24 cellular contexts compared by ENCODE assay signal in the genomic region with DNA sequence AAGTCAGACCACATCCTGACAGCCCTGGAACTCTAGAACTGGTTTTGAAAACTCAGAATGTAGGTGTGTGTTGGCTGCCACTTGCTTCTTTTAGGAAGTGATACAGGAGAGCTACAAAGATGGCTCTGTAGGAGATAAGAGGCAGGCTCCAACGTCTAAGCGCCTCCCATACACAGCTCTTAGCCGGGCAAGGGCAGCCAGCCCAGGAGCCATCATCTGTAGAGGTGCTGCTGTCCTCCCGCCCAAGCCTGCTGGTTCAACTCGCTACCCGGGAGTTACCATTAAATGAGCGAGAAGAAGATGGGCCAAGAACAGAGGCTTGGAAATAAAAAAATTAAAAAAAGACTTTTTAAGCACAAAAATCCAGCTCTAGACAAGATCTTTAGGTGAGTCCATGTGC.
DNase-seq lines count a peak whose midpoint lies in the region; ATAC-seq, FAIRE-seq and TF ChIP-seq lines count a peak whose summit lies in the region.
"Had no signal": no experiment of that assay in that cellular context is flagged by ENCODE, and none has a peak within 500 bp of the region (broad histone marks: within the 10 kb centered on the region; RNA-seq: fewer than 3 reads in every experiment).

No MANE protein-coding gene starts in this region.

- no peak for TF ChIP-seq CTCF in left ventricle myocardium inferior (IDR thresholded peaks at IDR 0.05; ENCODE audit: borderline replicate concordance)
- no peak for TF ChIP-seq CTCF in RWPE2 (IDR thresholded peaks at IDR 0.05; ENCODE audit: poor library complexity, severe bottlenecking)
- no peak for TF ChIP-seq CTCF in kidney (IDR thresholded peaks at IDR 0.05; ENCODE audit: borderline replicate concordance, extremely low read depth, insufficient read depth)
- no peak for TF ChIP-seq CTCF in testis (IDR thresholded peaks at IDR 0.05)

- no peak for TF ChIP-seq POLR2A in testis (IDR thresholded peaks at IDR 0.05)

- DNase-seq in left cardiac atrium = peak; percentile 3
- DNase-seq in left ventricle myocardium inferior = no peak
- peak; percentile 51 for DNase-seq in RWPE2 (ENCODE audit: low spot score)
- DNase-seq in kidney = peak; percentile 15
- peak; percentile 11 for DNase-seq in testis
- no peak for DNase-seq in NCI-H774 (lab: John Stamatoyannopoulos, UW)
- no peak for DNase-seq in activated CD4-positive, alpha-beta T cell treated with anti-CD3 and anti-CD28 coated beads for 4 hours
- DNase-seq: AML-193, GM23248, HFFc6, MM.1S, NCI-H2029, NCI-H446 treated with DMSO at 0.1 percent for 48 hours, NCI-H526, SJCRH30 had no signal

- no peaks in the 10 kb centered on the region for H3K36me3 ChIP-seq in left ventricle myocardium inferior
- no peaks in the 10 kb centered on the region for H3K36me3 ChIP-seq in RWPE2 (ENCODE audit: low read depth)
- H3K36me3 ChIP-seq in kidney (ENCODE audit: control insufficient read depth in 1 of 2, insufficient read depth in 2 of 2, low read length in 2 of 2) = no peaks in the 10 kb centered on the region
- H3K36me3 ChIP-seq in testis (ENCODE audit: low read depth, missing control alignments) = no peaks in the 10 kb centered on the region
- H3K36me3 ChIP-seq: BLaER1 treated with 17β-estradiol and CSF1 and Interleukin-3, amounts not matched to agents 10 nM and 100 nM; HAP-1; SJCRH30 had no signal

- H3K4me3 ChIP-seq in left ventricle myocardium inferior (no peak overlapping the region), RWPE2 (ENCODE audit: severe bottlenecking) (no peak overlapping the region), kidney (ENCODE audit: low read length in 2 of 2) (no peak overlapping the region), testis (no peak overlapping the region)
- H3K4me3 ChIP-seq: BLaER1 treated with 17β-estradiol and CSF1 and Interleukin-3, amounts not matched to agents 10 nM and 100 nM; GM23248; HAP-1; SJCRH30 had no signal

- H3K9ac ChIP-seq in kidney (ENCODE audit: low read length in 2 of 2) = no peak overlapping the region
- H3K9ac ChIP-seq: BLaER1 treated with 17β-estradiol and CSF1 and Interleukin-3, amounts not matched to agents 10 nM and 100 nM; GM23248; KMS-11 had no signal

- no peak for FAIRE-seq in kidney (lab: Jason Lieb, UNC)
- FAIRE-seq: A204.1, G401.6 had no signal

- H3K9me3 ChIP-seq in left ventricle myocardium inferior (replicated peaks) (peaks cover 10% of the 10 kb centered on the region), RWPE2 (ENCODE audit: severe bottlenecking) (no peaks in the 10 kb centered on the region), kidney (ENCODE audit: control insufficient read depth in 1 of 2, low read length in 2 of 2) (peaks cover 0 to 5% of the 10 kb centered on the region in 2 donors), testis (no peaks in the 10 kb centered on the region)
- H3K9me3 ChIP-seq: HAP-1, SJCRH30 had no signal

- H3K4me1 ChIP-seq in left ventricle myocardium inferior (no peaks in the 10 kb centered on the region), RWPE2 (ENCODE audit: insufficient read depth, poor library complexity, severe bottlenecking) (no peaks in the 10 kb centered on the region), kidney (ENCODE audit: control insufficient read depth in 1 of 2, insufficient read depth in 1 of 2, low read depth in 1 of 2, low read length in 2 of 2) (no peaks in the 10 kb centered on the region), testis (peaks cover 25% of the 10 kb centered on the region)
- H3K4me1 ChIP-seq: HAP-1, SJCRH30 had no signal

- H3K27me3 ChIP-seq in left ventricle myocardium inferior (ENCODE audit: low read depth) (peaks cover 96% of the 10 kb centered on the region), RWPE2 (ENCODE audit: insufficient read depth, poor library complexity, severe bottlenecking) (no peaks in the 10 kb centered on the region), testis (no peaks in the 10 kb centered on the region)
- H3K27me3 ChIP-seq: BLaER1 treated with 17β-estradiol and CSF1 and Interleukin-3, amounts not matched to agents 10 nM and 100 nM; SJCRH30 had no signal

- intact Hi-C loops in left cardiac atrium (cut with DNase I) = no loop called here
- intact Hi-C loops in left ventricle myocardium inferior (cut with micrococcal nuclease) = no loop called here
- intact Hi-C loops in kidney (cut with DNase I) = no loop called here
- intact Hi-C loops in testis (cut with DNase I; ENCODE audit: low total_unique reads) = no loop called here

- no peak for ATAC-seq in left cardiac atrium
- ATAC-seq in RWPE2 (ENCODE audit: low read depth) = no peak
- no peak for ATAC-seq in HG03139 (IDR thresholded peaks at IDR 0.05; ENCODE audit: unreplicated experiment)
- ATAC-seq: Panc1, SK-N-SH treated with all-trans-retinoic acid at 6 μM for 48 hours had no signal

- WGBS in testis, 2 donors = 84 to 89% methylated on average over 7 of the region's 7 CpGs

- H3K27ac ChIP-seq in left ventricle myocardium inferior (replicated peaks) (no peak overlapping the region), RWPE2 (ENCODE audit: poor library complexity, severe bottlenecking) (no peak overlapping the region), kidney (ENCODE audit: low read depth in 2 of 2, low read length in 2 of 2) (no peak overlapping the region), testis (no peak overlapping the region)
- H3K27ac ChIP-seq: BLaER1 treated with 17β-estradiol and CSF1 and Interleukin-3, amounts not matched to agents 10 nM and 100 nM; GM23248; KMS-11; RWPE1; SJCRH30 had no signal

Comparison
In these comparisons a context has a peak if more than half of its experiments do, and no peak if none do; other contexts are left out.
1. DNase-seq: peak in left cardiac atrium (single experiment), RWPE2 (single experiment), kidney (single experiment) and testis (single experiment); none in left ventricle myocardium inferior (single experiment), NCI-H774 (single experiment) and activated CD4-positive, alpha-beta T cell treated with anti-CD3 and anti-CD28 coated beads for 4 hours (0 of 2).